In the genomic region with DNA sequence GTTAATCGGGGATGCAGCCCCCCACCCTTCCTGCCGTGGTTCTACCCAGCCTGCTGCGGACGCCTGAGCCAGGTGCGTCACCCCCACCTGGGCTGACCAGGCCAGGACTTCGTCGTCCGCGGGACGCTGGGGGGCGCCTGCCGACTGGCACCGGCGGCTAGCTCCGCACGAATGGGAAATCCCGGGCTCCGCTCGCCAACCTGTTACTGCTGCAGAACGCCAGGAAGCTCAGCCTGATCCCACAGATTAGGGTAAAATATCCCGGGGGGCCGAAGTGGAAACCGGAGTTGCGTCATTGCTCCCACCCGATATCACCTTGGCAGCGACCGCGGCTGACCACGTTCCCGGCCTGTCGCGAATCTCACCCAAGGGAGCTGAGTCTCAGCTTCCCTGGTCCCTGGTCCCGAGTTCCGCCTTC, we compare ENCODE assay signal across 8 cellular contexts. TPM values are rescaled to one million over a fixed set of nuclear protein-coding genes. Genes with fewer than 3 reads are reported as not detected.
DNase-seq lines count a peak whose midpoint lies in the region; ATAC-seq and TF ChIP-seq lines count a peak whose summit lies in the region.

No MANE protein-coding gene starts in this region.

- ATAC-seq in activated naive CD8-positive, alpha-beta T cell treated with anti-CD3 and anti-CD28 coated beads, Interleukin-2, amount 50 U/mL, for 24 hours: peak; percentile 5

- peaks cover 23% of the 10 kb centered on the region for H3K36me3 Mint-ChIP-seq in activated naive CD8-positive, alpha-beta T cell treated with anti-CD3 and anti-CD28 coated beads, Interleukin-2, amount 50 U/mL, for 24 hours (ENCODE audit: low read depth)

- peak overlapping the region; percentile 79 for H3K9ac ChIP-seq in iPS-15b (ENCODE audit: low read depth, low read length)
- H3K9ac ChIP-seq in smooth muscle cell (ENCODE audit: low read depth): no peak overlapping the region

- H3K4me3 ChIP-seq in iPS-15b (ENCODE audit: low read depth, low read length) (peak overlapping the region; percentile 85), smooth muscle cell (peak overlapping the region; percentile 71)

- H3K9me3 Mint-ChIP-seq in activated naive CD8-positive, alpha-beta T cell treated with anti-CD3 and anti-CD28 coated beads, Interleukin-2, amount 50 U/mL, for 24 hours: no peaks in the 10 kb centered on the region

- H3K27ac Mint-ChIP-seq in activated naive CD8-positive, alpha-beta T cell treated with anti-CD3 and anti-CD28 coated beads, Interleukin-2, amount 50 U/mL, for 24 hours: no peak overlapping the region

- H4K20me1 ChIP-seq in smooth muscle cell (ENCODE audit: low read depth): no peaks in the 10 kb centered on the region

- H3K4me1 ChIP-seq in iPS-15b (ENCODE audit: control insufficient read depth, insufficient read depth, low read length) (peaks cover 2% of the 10 kb centered on the region), smooth muscle cell (ENCODE audit: low read depth) (peaks cover 19% of the 10 kb centered on the region)

- peaks cover 2% of the 10 kb centered on the region for H3K79me2 ChIP-seq in smooth muscle cell (ENCODE audit: low read depth)

- peak; percentile 63 for TF ChIP-seq RAD21 in Ishikawa (IDR thresholded peaks at IDR 0.05; ENCODE audit: low read depth)

- no peaks in the 10 kb centered on the region for H3K36me3 ChIP-seq in iPS-15b (ENCODE audit: control insufficient read depth, insufficient read depth, low read length)
- no peaks in the 10 kb centered on the region for H3K36me3 ChIP-seq in smooth muscle cell (ENCODE audit: low read depth)

- H2AFZ ChIP-seq in smooth muscle cell (ENCODE audit: low read depth): peak overlapping the region; percentile 93

- peaks cover 21% of the 10 kb centered on the region for H3K27me3 Mint-ChIP-seq in activated naive CD8-positive, alpha-beta T cell treated with anti-CD3 and anti-CD28 coated beads, Interleukin-2, amount 50 U/mL, for 24 hours

- H3K27me3 ChIP-seq in iPS-15b (ENCODE audit: control insufficient read depth, insufficient read depth, low read length) (peaks cover 87% of the 10 kb centered on the region), smooth muscle cell (ENCODE audit: low read depth) (peaks cover 35% of the 10 kb centered on the region)

- TF ChIP-seq EP300 in Ishikawa (IDR thresholded peaks at IDR 0.05; ENCODE audit: borderline replicate concordance): no peak

- H3F3A ChIP-seq in smooth muscle cell (ENCODE audit: low read depth): peaks cover 12% of the 10 kb centered on the region

- WGBS in smooth muscle cell (ENCODE audit: low lambda C conversion rate): 2% methylated on average over 33 of the region's 34 CpGs

- H3K9me3 ChIP-seq in iPS-15b (ENCODE audit: control insufficient read depth, insufficient read depth, low read length) (no peaks in the 10 kb centered on the region), smooth muscle cell (replicated peaks; ENCODE audit: low read depth) (no peaks in the 10 kb centered on the region)

- H3K4me1 Mint-ChIP-seq in activated naive CD8-positive, alpha-beta T cell treated with anti-CD3 and anti-CD28 coated beads, Interleukin-2, amount 50 U/mL, for 24 hours: peaks cover 41% of the 10 kb centered on the region

- peak; percentile 68 for DNase-seq in D341Med (ENCODE audit: low spot score)
- peak; percentile 58 for DNase-seq in GM20000 (ENCODE audit: low spot score)
- DNase-seq in activated naive CD8-positive, alpha-beta T cell treated with anti-CD3 and anti-CD28 coated beads, Interleukin-2, amount 50 U/mL, for 24 hours: peak; percentile 49
- DNase-seq in smooth muscle cell (lab: John Stamatoyannopoulos, UW; ENCODE audit: unreplicated experiment): no peak
- DNase-seq in Ammon's horn (ENCODE audit: low spot score): no peak
- no peak for DNase-seq in UCSD-AML1 (lab: John Stamatoyannopoulos, UW; ENCODE audit: unreplicated experiment)

- TF ChIP-seq CTCF in GM20000 (IDR thresholded peaks at IDR 0.05; ENCODE audit: extremely low read depth, missing control alignments) (peak; percentile 23), smooth muscle cell (IDR thresholded peaks at IDR 0.05; ENCODE audit: borderline replicate concordance, insufficient read depth, poor library complexity, severe bottlenecking) (peak; percentile 28)

- peak overlapping the region; percentile 94 for H3K4me2 ChIP-seq in smooth muscle cell

- H3K4me3 Mint-ChIP-seq in activated naive CD8-positive, alpha-beta T cell treated with anti-CD3 and anti-CD28 coated beads, Interleukin-2, amount 50 U/mL, for 24 hours: peak overlapping the region; percentile 99

- no peak overlapping the region for H3K27ac ChIP-seq in smooth muscle cell (ENCODE audit: low read depth)

TF ChIP-seq in Ishikawa, 13 proteins besides CTCF, POLR2A, EP300 and RAD21:
- no peak for TF ChIP-seq CREB1 (IDR thresholded peaks at IDR 0.05; ENCODE audit: low read depth)
- TF ChIP-seq TCF12 (IDR thresholded peaks at IDR 0.05; ENCODE audit: low read depth): peak; percentile 51; the same call in 1 of the 2 replicates
- no peak for TF ChIP-seq TEAD4 (IDR thresholded peaks at IDR 0.05)
- no peak for TF ChIP-seq NFIC (IDR thresholded peaks at IDR 0.05)
- TF ChIP-seq YY1 (IDR thresholded peaks at IDR 0.05; ENCODE audit: low read depth): no peak; the same call in none of the 2 replicates
- TF ChIP-seq, protein P1, sequence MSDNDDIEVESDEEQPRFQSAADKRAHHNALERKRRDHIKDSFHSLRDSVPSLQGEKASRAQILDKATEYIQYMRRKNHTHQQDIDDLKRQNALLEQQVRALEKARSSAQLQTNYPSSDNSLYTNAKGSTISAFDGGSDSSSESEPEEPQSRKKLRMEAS (IDR thresholded peaks at IDR 0.05): peak; percentile 51
- TF ChIP-seq, protein P2, sequence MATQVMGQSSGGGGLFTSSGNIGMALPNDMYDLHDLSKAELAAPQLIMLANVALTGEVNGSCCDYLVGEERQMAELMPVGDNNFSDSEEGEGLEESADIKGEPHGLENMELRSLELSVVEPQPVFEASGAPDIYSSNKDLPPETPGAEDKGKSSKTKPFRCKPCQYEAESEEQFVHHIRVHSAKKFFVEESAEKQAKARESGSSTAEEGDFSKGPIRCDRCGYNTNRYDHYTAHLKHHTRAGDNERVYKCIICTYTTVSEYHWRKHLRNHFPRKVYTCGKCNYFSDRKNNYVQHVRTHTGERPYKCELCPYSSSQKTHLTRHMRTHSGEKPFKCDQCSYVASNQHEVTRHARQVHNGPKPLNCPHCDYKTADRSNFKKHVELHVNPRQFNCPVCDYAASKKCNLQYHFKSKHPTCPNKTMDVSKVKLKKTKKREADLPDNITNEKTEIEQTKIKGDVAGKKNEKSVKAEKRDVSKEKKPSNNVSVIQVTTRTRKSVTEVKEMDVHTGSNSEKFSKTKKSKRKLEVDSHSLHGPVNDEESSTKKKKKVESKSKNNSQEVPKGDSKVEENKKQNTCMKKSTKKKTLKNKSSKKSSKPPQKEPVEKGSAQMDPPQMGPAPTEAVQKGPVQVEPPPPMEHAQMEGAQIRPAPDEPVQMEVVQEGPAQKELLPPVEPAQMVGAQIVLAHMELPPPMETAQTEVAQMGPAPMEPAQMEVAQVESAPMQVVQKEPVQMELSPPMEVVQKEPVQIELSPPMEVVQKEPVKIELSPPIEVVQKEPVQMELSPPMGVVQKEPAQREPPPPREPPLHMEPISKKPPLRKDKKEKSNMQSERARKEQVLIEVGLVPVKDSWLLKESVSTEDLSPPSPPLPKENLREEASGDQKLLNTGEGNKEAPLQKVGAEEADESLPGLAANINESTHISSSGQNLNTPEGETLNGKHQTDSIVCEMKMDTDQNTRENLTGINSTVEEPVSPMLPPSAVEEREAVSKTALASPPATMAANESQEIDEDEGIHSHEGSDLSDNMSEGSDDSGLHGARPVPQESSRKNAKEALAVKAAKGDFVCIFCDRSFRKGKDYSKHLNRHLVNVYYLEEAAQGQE (IDR thresholded peaks at IDR 0.05; ENCODE audit: low read depth): no peak
- peak; percentile 27; the same call in 1 of the 2 replicates for TF ChIP-seq CEBPB (IDR thresholded peaks at IDR 0.05)
- TF ChIP-seq EGR1 (IDR thresholded peaks at IDR 0.05): 0 out of 2 replicates have a peak, but pooled peaks have one; percentile 4

RNA-seq across cellular contexts. Expression of a gene that starts 0.5 kb away (rescaled TPM):
- total RNA-seq in smooth muscle cell: 6.5 and 16.5 TPM in 2 replicates
- polyA plus RNA-seq in smooth muscle cell: 6.4 and 8.0 TPM in 2 replicates

RNA-seq across cellular contexts. Expression of a gene that starts 58.1 kb away (rescaled TPM):
- 58.8 and 58.9 TPM in 2 replicates for total RNA-seq in smooth muscle cell
- polyA plus RNA-seq in smooth muscle cell: 42.7 and 60.9 TPM in 2 replicates

Comparison
In these comparisons a context has a peak if more than half of its experiments do, and no peak if none do; other contexts are left out.
1. DNase-seq: peak in D341Med (single experiment), GM20000 (single experiment) and activated naive CD8-positive, alpha-beta T cell treated with anti-CD3 and anti-CD28 coated beads, Interleukin-2, amount 50 U/mL, for 24 hours (single experiment); none in smooth muscle cell (single experiment), Ammon's horn (single experiment) and UCSD-AML1 (single experiment).